ENCODE assay signal across 31 cellular contexts in genomic region chr1:222820159-222820732, GRCh38.
"Had no signal": no experiment of that assay in that cellular context is flagged by ENCODE, and none has a peak within 500 bp of the region (broad histone marks: within the 10 kb centered on the region; RNA-seq: fewer than 3 reads in every experiment).

No MANE protein-coding gene starts in this region.

- H3K9ac ChIP-seq: neural progenitor cell had no signal

- H3K9me3 ChIP-seq: right lobe of liver, upper lobe of left lung, vagina had no signal

- DNase-seq: activated CD4-positive, alpha-beta memory T cell treated with anti-CD3 and anti-CD28 coated beads, Interleukin-2, amount 10 ng/mL, durations not matched to agents 7 days and 5 days; activated CD4-positive, alpha-beta T cell treated with anti-CD3 and anti-CD28 coated beads, Interleukin-2, amount 10 ng/mL, durations not matched to agents 7 days and 5 days; activated CD8-positive, alpha-beta memory T cell treated with anti-CD3 and anti-CD28 coated beads, Interleukin-2, amount 50 U/mL, for 48 hours; activated gamma-delta T cell; activated naive CD4-positive, alpha-beta T cell treated with anti-CD3 and anti-CD28 coated beads, Interleukin-2, amount 10 ng/mL, durations not matched to agents 7 days and 5 days; activated naive CD8-positive, alpha-beta T cell treated with anti-CD3 and anti-CD28 coated beads, Interleukin-2, amount 50 U/mL, for 24 hours; activated T-cell treated with anti-CD3 and anti-CD28 coated beads, Interleukin-2, amount 50 U/mL, for 24 hours; amygdala; dermis blood vessel endothelial cell; effector CD4-positive, alpha-beta T cell; head of caudate nucleus; hypothalamus; immature natural killer cell; natural killer cell; right lobe of liver; stimulated activated CD4-positive, alpha-beta T cell treated with anti-CD3 and anti-CD28 coated beads, Interleukin-12 subunit alpha, Interleukin-12 subunit beta, amount 100 ng/mL, for 4 hours; stimulated activated CD4-positive, alpha-beta T cell treated with anti-CD3 and anti-CD28 coated beads, Interleukin-4, amount 100 ng/mL, for 24 hours; stimulated activated naive CD8-positive, alpha-beta T cell treated with anti-CD3 and anti-CD28 coated beads, Interleukin-15, amount 100 ng/mL, for 72 hours; substantia nigra; SW 1271; T-helper 9 cell; upper lobe of left lung; WERI-Rb-1 had no signal

- H3K27me3 ChIP-seq: neural progenitor cell, right lobe of liver, upper lobe of left lung, vagina had no signal

- FAIRE-seq: colon, TTC549 had no signal

- H3K36me3 ChIP-seq: neural progenitor cell, right lobe of liver, upper lobe of left lung, vagina, WERI-Rb-1 had no signal

- H3K4me2 ChIP-seq: neural progenitor cell had no signal

- H3K4me3 ChIP-seq: neural progenitor cell, right lobe of liver, skin epidermis, upper lobe of left lung, vagina had no signal

- H3K27ac ChIP-seq: epithelial cell of prostate, neural progenitor cell, right lobe of liver, skin epidermis, upper lobe of left lung, vagina, WERI-Rb-1 had no signal

- ATAC-seq: activated CD4-positive, CD25-positive, alpha-beta regulatory T cell treated with anti-CD3 and anti-CD28 coated beads, Interleukin-2, amount 50 U/mL, for 24 hours; activated naive CD8-positive, alpha-beta T cell treated with anti-CD3 and anti-CD28 coated beads, Interleukin-2, amount 50 U/mL, for 24 hours; natural killer cell; right lobe of liver; stimulated activated effector memory CD8-positive, alpha-beta T cell treated with anti-CD3 and anti-CD28 coated beads, Interleukin-12 subunit alpha, Interleukin-12 subunit beta, amount 100 ng/mL, for 72 hours; stimulated activated naive CD8-positive, alpha-beta T cell treated with anti-CD3 and anti-CD28 coated beads, Interleukin-15, amount 100 ng/mL, for 72 hours had no signal

- H2AFZ ChIP-seq: neural progenitor cell had no signal
